In the genomic region with DNA sequence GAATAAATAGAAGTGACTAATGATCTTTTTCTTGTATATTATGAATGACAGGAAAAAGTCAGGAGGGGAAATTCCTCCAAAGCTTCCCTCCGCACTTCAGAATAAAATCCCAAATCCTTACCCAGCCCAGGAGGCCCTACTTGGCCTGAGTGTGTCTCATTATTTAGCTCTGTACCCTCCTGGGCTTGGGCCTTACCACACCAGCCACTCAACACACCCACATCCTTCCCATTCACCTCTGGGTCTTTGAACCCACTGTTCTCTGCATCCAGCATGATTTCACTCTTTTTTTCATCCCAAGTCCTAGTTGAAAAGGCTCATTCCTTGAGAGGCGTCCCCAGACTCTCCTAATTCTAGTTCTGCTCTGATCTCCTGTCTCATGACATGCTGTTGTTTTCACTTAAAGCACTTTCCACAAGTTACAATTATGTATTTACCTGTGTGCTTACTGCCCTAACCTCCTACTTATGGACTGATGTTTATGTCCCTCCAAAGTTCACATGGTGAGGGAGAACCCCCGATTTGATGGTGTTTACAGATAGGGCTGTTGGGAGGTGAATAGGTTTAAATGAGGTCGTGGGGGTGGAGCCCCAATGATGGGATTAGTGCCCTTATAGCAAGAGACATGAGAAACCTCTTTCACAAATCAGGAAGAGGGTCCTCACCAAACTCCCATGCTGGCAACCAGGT, we compare ENCODE assay signal across 15 cellular contexts. TPM values are rescaled to one million over a fixed set of nuclear protein-coding genes. Genes with fewer than 3 reads are reported as not detected.
DNase-seq lines count a peak whose midpoint lies in the region; ATAC-seq, FAIRE-seq and TF ChIP-seq lines count a peak whose summit lies in the region.
"Had no signal": no experiment of that assay in that cellular context is flagged by ENCODE, and none has a peak within 500 bp of the region (broad histone marks: within the 10 kb centered on the region; RNA-seq: fewer than 3 reads in every experiment).

No MANE protein-coding gene starts in this region.

- H3K9me3 ChIP-seq in heart left ventricle: no peaks in the 10 kb centered on the region

- no peak for ATAC-seq in heart left ventricle
- ATAC-seq in natural killer cell: peak in 1 of 3 donors; percentile 37
- no peak for ATAC-seq in GM18909 (IDR thresholded peaks at IDR 0.05; ENCODE audit: poor library complexity, unreplicated experiment)
- ATAC-seq: naive thymus-derived CD4-positive, alpha-beta T cell had no signal

- no peaks in the 10 kb centered on the region for H3K9me3 Mint-ChIP-seq in dendritic cell treated with granulocyte-macrophage colony-stimulating factor and Interleukin-4, amounts not matched to agents 40 ng/mL and 50 ng/mL, for 4 days
- H3K9me3 Mint-ChIP-seq in natural killer cell: no peaks in the 10 kb centered on the region
- H3K9me3 Mint-ChIP-seq in type B pancreatic cell: no peaks in the 10 kb centered on the region

- no peaks in the 10 kb centered on the region for H3K27me3 ChIP-seq in heart left ventricle

- FAIRE-seq in GM19239 (lab: Jason Lieb, UNC): no peak
- FAIRE-seq: endometrium, HTR-8/SVneo had no signal

- no peak overlapping the region for H3K4me3 Mint-ChIP-seq in dendritic cell treated with granulocyte-macrophage colony-stimulating factor and Interleukin-4, amounts not matched to agents 40 ng/mL and 50 ng/mL, for 4 days
- H3K4me3 Mint-ChIP-seq in natural killer cell (peak overlapping the region; percentile 0), type B pancreatic cell (peak overlapping the region; percentile 12)

- intact Hi-C loops in heart left ventricle (cut with DNase I) (loop anchor here in 2 of 10 donors (5.0 to 10.0 kb wide), 2 partner anchors 187 to 190 kb away; partner anchors contain the start of gene ZNRF2 (in 2 of the 2)), cardiac septum (cut with DNase I) (no loop called here), natural killer cell (cut with micrococcal nuclease) (no loop called here)
- intact Hi-C loops in dendritic cell treated with granulocyte-macrophage colony-stimulating factor and Interleukin-4, amounts not matched to agents 40 ng/mL and 50 ng/mL, for 4 days (cut with micrococcal nuclease): no loop called here

- H3K36me3 ChIP-seq in heart left ventricle: peaks cover 0 to 6% (median 0%) of the 10 kb centered on the region in 9 donors

- H3K27me3 Mint-ChIP-seq in dendritic cell treated with granulocyte-macrophage colony-stimulating factor and Interleukin-4, amounts not matched to agents 40 ng/mL and 50 ng/mL, for 4 days: no peaks in the 10 kb centered on the region
- H3K27me3 Mint-ChIP-seq in natural killer cell (ENCODE audit: low read depth in 2 of 2): no peaks in the 10 kb centered on the region
- H3K27me3 Mint-ChIP-seq in type B pancreatic cell: no peaks in the 10 kb centered on the region
- H3K27me3 Mint-ChIP-seq: naive thymus-derived CD4-positive, alpha-beta T cell had no signal

- no peak for DNase-seq in heart left ventricle
- no peak for DNase-seq in cardiac septum (ENCODE audit: low spot score)
- no peak for DNase-seq in natural killer cell
- no peak for DNase-seq in type B pancreatic cell (ENCODE audit: extremely low spot score, unreplicated experiment)
- DNase-seq in GM19239 (ENCODE audit: insufficient read length, low spot score): no peak
- no peak for DNase-seq in NCI-H82 treated with DMSO at 0.1 percent for 48 hours (lab: John Stamatoyannopoulos, UW; ENCODE audit: unreplicated experiment)
- DNase-seq: activated CD8-positive, alpha-beta memory T cell treated with anti-CD3 and anti-CD28 coated beads for 24 hours; amygdala; NCI-H146; stimulated activated naive CD4-positive, alpha-beta T cell had no signal

- H3K4me1 Mint-ChIP-seq in dendritic cell treated with granulocyte-macrophage colony-stimulating factor and Interleukin-4, amounts not matched to agents 40 ng/mL and 50 ng/mL, for 4 days (ENCODE audit: low read depth): peaks cover 100% of the 10 kb centered on the region
- H3K4me1 Mint-ChIP-seq in natural killer cell: peaks cover 84 to 89% of the 10 kb centered on the region in 2 donors
- H3K4me1 Mint-ChIP-seq in type B pancreatic cell (ENCODE audit: unreplicated experiment): peaks cover 49% of the 10 kb centered on the region

- H3K4me3 ChIP-seq in heart left ventricle: no peak overlapping the region

- peak overlapping the region in 10 of 12 donors; percentile 61 to 98 (median 84) for H3K27ac ChIP-seq in heart left ventricle

- peaks cover 25 to 100% (median 96%) of the 10 kb centered on the region in 12 donors for H3K4me1 ChIP-seq in heart left ventricle

- no peak for TF ChIP-seq POLR2A in heart left ventricle (IDR thresholded peaks at IDR 0.05)

- no peak for TF ChIP-seq CTCF in heart left ventricle (IDR thresholded peaks at IDR 0.05)
- no peak for TF ChIP-seq CTCF in natural killer cell (IDR thresholded peaks at IDR 0.05)
- TF ChIP-seq CTCF in type B pancreatic cell (conservative IDR thresholded peaks at IDR 0.05): no peak

- H3K36me3 Mint-ChIP-seq in dendritic cell treated with granulocyte-macrophage colony-stimulating factor and Interleukin-4, amounts not matched to agents 40 ng/mL and 50 ng/mL, for 4 days (ENCODE audit: low read depth): peaks cover 82% of the 10 kb centered on the region
- no peaks in the 10 kb centered on the region for H3K36me3 Mint-ChIP-seq in natural killer cell
- H3K36me3 Mint-ChIP-seq in type B pancreatic cell: peaks cover 3% of the 10 kb centered on the region

- H3K27ac Mint-ChIP-seq in dendritic cell treated with granulocyte-macrophage colony-stimulating factor and Interleukin-4, amounts not matched to agents 40 ng/mL and 50 ng/mL, for 4 days: peak overlapping the region; percentile 54
- H3K27ac Mint-ChIP-seq in natural killer cell (peak overlapping the region; percentile 12 to 80), type B pancreatic cell (peak overlapping the region; percentile 55)

- WGBS in heart left ventricle, 4 donors: 53 to 67% (median 61%) methylated on average over 4 of the region's 4 CpGs

RNA-seq across cellular contexts. Expression of gene NOD1, which starts 6.4 kb away (rescaled TPM):
- total RNA-seq in heart left ventricle: 10 to 100 TPM in 3 of 9 donors, 1 to 10 TPM in 6; 5.3 to 28.8 (median 9.0) TPM
- 10 to 100 TPM in 1 of 2 donors, 1 to 10 TPM in 1; 7.5 to 11.2 TPM for polyA plus RNA-seq in heart left ventricle
- 13.2 TPM for total RNA-seq in cardiac septum
- total RNA-seq in natural killer cell: 10 to 100 TPM; 28.2 to 32.4 (median 31.2) TPM
- total RNA-seq in type B pancreatic cell (ENCODE audit: low replicate concordance): 10.9 and 11.4 TPM in 2 replicates

RNA-seq across cellular contexts. Expression of gene GGCT, which starts 32.4 kb away (rescaled TPM):
- 10 to 100 TPM; 14.1 to 23.6 (median 17.8) TPM for total RNA-seq in heart left ventricle
- polyA plus RNA-seq in heart left ventricle: 10 to 100 TPM; 33.2 to 54.3 TPM
- total RNA-seq in cardiac septum: 20.8 TPM
- total RNA-seq in natural killer cell: 10 to 100 TPM in 1 of 3 donors, 1 to 10 TPM in 2; 8.7 to 10.8 (median 9.2) TPM
- total RNA-seq in type B pancreatic cell (ENCODE audit: low replicate concordance): 72.6 and 105 TPM in 2 replicates
